In genomic region chr16:57304169-57305061, GRCh38 we compare ENCODE assay signal across 11 cellular contexts. TPM values are rescaled to one million over a fixed set of nuclear protein-coding genes. Genes with fewer than 3 reads are reported as not detected.
DNase-seq lines count a peak whose midpoint lies in the region; ATAC-seq and TF ChIP-seq lines count a peak whose summit lies in the region.
"Had no signal": no experiment of that assay in that cellular context is flagged by ENCODE, and none has a peak within 500 bp of the region (broad histone marks: within the 10 kb centered on the region; RNA-seq: fewer than 3 reads in every experiment).

No MANE protein-coding gene starts in this region.

- DNase-seq in HT1080 (ENCODE audit: low read depth) (peak; percentile 27), dermis microvascular lymphatic vessel endothelial cell (ENCODE audit: low read depth in 2 of 2) (peak; percentile 93 to 94), mucosa of descending colon (peak; percentile 64 to 72 (median 68)), NCI-H510A (lab: John Stamatoyannopoulos, UW) (no peak), amniotic stem cell (lab: John Stamatoyannopoulos, UW) (no peak)
- DNase-seq in stimulated activated naive CD4-positive, alpha-beta T cell treated with Interleukin-2 at 50 U/mL for 16 hours (lab: John Stamatoyannopoulos, UW): no peak
- DNase-seq: DND-41, NCI-H2227 treated with DMSO at 0.1 percent for 48 hours had no signal

- H3K36me3 ChIP-seq in ACC112 (ENCODE audit: insufficient read depth, low read length) (no peaks in the 10 kb centered on the region), mucosa of descending colon (ENCODE audit: low read depth) (peaks cover 4% of the 10 kb centered on the region)

- H2AFZ ChIP-seq in ACC112 (ENCODE audit: low read length, unreplicated experiment): no peak overlapping the region

- H3K27ac ChIP-seq in ACC112 (ENCODE audit: low read depth, low read length): peak overlapping the region; percentile 9; the same call in 1 of the 2 replicates

- H3K79me2 ChIP-seq in ACC112 (ENCODE audit: control insufficient read depth, insufficient read depth, low read length, unreplicated experiment): no peaks in the 10 kb centered on the region

- no peak for TF ChIP-seq CTCF in mucosa of descending colon (IDR thresholded peaks at IDR 0.05)

- H3K27me3 ChIP-seq in ACC112 (ENCODE audit: insufficient read depth, low read length): no peaks in the 10 kb centered on the region

- H3K4me1 ChIP-seq in ACC112 (ENCODE audit: control insufficient read depth, insufficient read depth, low read length, unreplicated experiment) (peaks cover 12% of the 10 kb centered on the region), mucosa of descending colon (ENCODE audit: low read depth) (peaks cover 16% of the 10 kb centered on the region)

- ATAC-seq in mucosa of descending colon: peak; percentile 52
- no peak for ATAC-seq in GM21515 (IDR thresholded peaks at IDR 0.05; ENCODE audit: unreplicated experiment)
- ATAC-seq: HCT116 had no signal

- intact Hi-C loops in mucosa of descending colon (cut with DNase I, micrococcal nuclease): loop anchor here (5.0 to 10.0 kb wide), 2 partner anchors 113 to 220 kb away; no protein-coding TSS in a partner anchor

- no peak overlapping the region for H3K4me3 ChIP-seq in ACC112 (ENCODE audit: low read depth, low read length)
- H3K4me3 ChIP-seq in mucosa of descending colon: no peak overlapping the region

- no peaks in the 10 kb centered on the region for H3K9me3 ChIP-seq in mucosa of descending colon

RNA-seq across cellular contexts. Expression of gene PLLP, which starts 19.9 kb away (rescaled TPM):
- 0.20 and 1.3 TPM in 2 replicates for total RNA-seq in HT1080 (2014; rRNA removed; shearing (Covaris generic))
- 0.28 and 0.38 TPM in 2 replicates for polyA plus RNA-seq in HT1080 (2015; cell fraction: cytosol; rRNA removed)
- polyA plus RNA-seq in HT1080 (2015; cell fraction: nucleus; rRNA removed): 0.18 and 0.35 TPM in 2 replicates
- total RNA-seq in dermis microvascular lymphatic vessel endothelial cell (4.2 and 11.9 TPM in 2 replicates), mucosa of descending colon (1 to 10 TPM; 2.8 to 8.6 (median 4.3) TPM)

RNA-seq across cellular contexts. Expression of gene CCL22, which starts 54.2 kb away (rescaled TPM):
- total RNA-seq in HT1080 (2014; rRNA removed; shearing (Covaris generic)): not detected in 2 replicates
- not detected in 2 replicates for polyA plus RNA-seq in HT1080 (2015; cell fraction: cytosol; rRNA removed)
- polyA plus RNA-seq in HT1080 (2015; cell fraction: nucleus; rRNA removed): not detected in 2 replicates
- total RNA-seq in dermis microvascular lymphatic vessel endothelial cell (not detected in 2 replicates), mucosa of descending colon (under 1 TPM; 0.16 to 0.51 (median 0.41) TPM)

RNA-seq across cellular contexts. Expression of gene ARL2BP, which starts 59.4 kb away (rescaled TPM):
- total RNA-seq in HT1080 (2014; rRNA removed; shearing (Covaris generic)): 55.3 and 70.5 TPM in 2 replicates
- 56.5 and 57.4 TPM in 2 replicates for polyA plus RNA-seq in HT1080 (2015; cell fraction: cytosol; rRNA removed)
- polyA plus RNA-seq in HT1080 (2015; cell fraction: nucleus; rRNA removed): 20.0 and 21.6 TPM in 2 replicates
- 50.2 and 61.0 TPM in 2 replicates for total RNA-seq in dermis microvascular lymphatic vessel endothelial cell
- 10 to 100 TPM; 29.2 to 39.7 (median 35.4) TPM for total RNA-seq in mucosa of descending colon

Comparison
In these comparisons a context has a peak if more than half of its experiments do, and no peak if none do; other contexts are left out.
1. DNase-seq: peak in HT1080 (single experiment), dermis microvascular lymphatic vessel endothelial cell (2 of 2) and mucosa of descending colon (3 of 3); none in NCI-H510A (single experiment), amniotic stem cell (single experiment) and stimulated activated naive CD4-positive, alpha-beta T cell treated with Interleukin-2 at 50 U/mL for 16 hours (single experiment).